ENCODE assay signal across 8 cellular contexts in the genomic region with DNA sequence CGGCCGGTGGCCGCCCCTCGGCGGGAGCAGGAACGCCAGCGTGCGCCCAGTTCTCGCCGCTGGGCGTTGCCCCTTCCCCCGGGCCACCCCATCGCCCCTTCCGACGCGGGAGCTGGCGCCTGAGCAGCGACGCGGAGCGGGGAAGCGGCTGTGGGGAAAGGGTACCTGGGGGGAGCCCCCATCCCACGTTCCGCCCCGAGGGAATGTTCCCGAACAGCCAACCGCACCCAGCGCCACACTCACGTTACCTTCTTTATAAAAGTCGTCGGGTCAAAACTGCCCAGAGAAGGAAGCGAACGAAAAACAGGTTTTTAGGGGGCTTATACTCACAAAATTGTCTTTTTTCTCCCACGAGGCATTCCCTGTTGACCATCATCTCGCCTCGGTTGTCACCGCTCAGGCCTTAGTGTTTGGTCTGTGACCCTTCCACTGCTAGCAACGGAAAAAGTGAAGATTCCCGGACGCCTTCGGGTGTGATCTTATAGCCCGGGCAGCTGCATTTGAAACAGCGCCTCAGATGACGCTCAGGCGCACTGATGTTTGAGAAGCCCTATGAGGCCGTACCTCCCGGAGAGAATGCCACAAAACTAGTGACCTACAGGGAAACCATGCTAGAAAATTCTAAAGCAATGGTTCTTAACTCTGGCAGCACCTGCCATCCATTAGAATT. TPM values are rescaled to one million over a fixed set of nuclear protein-coding genes. Genes with fewer than 3 reads are reported as not detected.
DNase-seq lines count a peak whose midpoint lies in the region; ATAC-seq and TF ChIP-seq lines count a peak whose summit lies in the region.

No MANE protein-coding gene starts in this region.

- H3K36me3 ChIP-seq in NT2/D1 (ENCODE audit: insufficient read depth, insufficient read length, low read length): peaks cover 3% of the 10 kb centered on the region

- peak overlapping the region; percentile 87 for H3K9ac ChIP-seq in NT2/D1 (ENCODE audit: insufficient read length, low read depth)

- H3K27ac Mint-ChIP-seq in brain (peak overlapping the region; percentile 85 to 96 (median 94)), immature natural killer cell (peak overlapping the region; percentile 73 to 92 (median 89))

- CTCF ChIA-PET in AG04450 (lab: Charles Lee): interaction anchor here (0.7 to 1.2 kb wide), 3 partner anchors 11 to 103 kb away, joined by 3 read pairs; no protein-coding TSS in a partner anchor

- ATAC-seq in GM19438 (IDR thresholded peaks at IDR 0.05; ENCODE audit: low read depth, unreplicated experiment) (peak; percentile 3), GM18502 (IDR thresholded peaks at IDR 0.05; ENCODE audit: poor library complexity, unreplicated experiment) (no peak)

- H3K4me3 ChIP-seq in AG04450 (ENCODE audit: low read depth, low read length) (peak overlapping the region; percentile 79), NT2/D1 (ENCODE audit: insufficient read length, low read depth) (peak overlapping the region; percentile 79), skin epidermis (peak overlapping the region; percentile 57 to 80 (median 70))

- peaks cover 0 to 9% (median 6%) of the 10 kb centered on the region in 5 experiments for H3K9me3 Mint-ChIP-seq in brain
- H3K9me3 Mint-ChIP-seq in immature natural killer cell: no peaks in the 10 kb centered on the region

- H3K36me3 Mint-ChIP-seq in brain: peaks cover 15% of the 10 kb centered on the region
- H3K36me3 Mint-ChIP-seq in immature natural killer cell: no peaks in the 10 kb centered on the region

- H3K4me1 Mint-ChIP-seq in brain (peaks cover 35% of the 10 kb centered on the region), immature natural killer cell (peaks cover 8 to 23% of the 10 kb centered on the region in 2 donors)

- peaks cover 2% of the 10 kb centered on the region for H3K4me1 ChIP-seq in NT2/D1 (ENCODE audit: insufficient read depth, insufficient read length)

- peaks cover 7% of the 10 kb centered on the region for H3K27me3 ChIP-seq in AG04450 (ENCODE audit: control insufficient read depth, insufficient read depth, low read length)
- H3K27me3 ChIP-seq in NT2/D1 (ENCODE audit: insufficient read depth, insufficient read length): peaks cover 11% of the 10 kb centered on the region

- DNase-seq in AG04450 (ENCODE audit: low read depth, low spot score) (no peak), NT2/D1 (ENCODE audit: low read depth, low spot score) (no peak), immature natural killer cell (peak; percentile 19 to 39 (median 22)), NCI-H128 (lab: John Stamatoyannopoulos, UW; ENCODE audit: unreplicated experiment) (no peak)

- peak overlapping the region; percentile 84 to 94 (median 89) for H3K4me3 Mint-ChIP-seq in brain
- H3K4me3 Mint-ChIP-seq in immature natural killer cell: peak overlapping the region; percentile 86 to 94 (median 90)

- H3K27ac ChIP-seq in AG04450 (ENCODE audit: low read depth, low read length): peak overlapping the region; percentile 31
- peak overlapping the region in 15 of 21 experiments; percentile 12 to 89 (median 81) for H3K27ac ChIP-seq in skin epidermis

- H3K27me3 Mint-ChIP-seq in brain (peaks cover 8% of the 10 kb centered on the region), immature natural killer cell (ENCODE audit: low read depth in 3 of 3) (peaks cover 4 to 12% (median 7%) of the 10 kb centered on the region in 3 donors)

- POLR2A ChIA-PET in AG04450 (lab: Yijun Ruan, JAX): interaction anchor here (0.7 to 0.9 kb wide), 2 partner anchors 102 to 1726 kb away, joined by 3 to 4 read pairs; no protein-coding TSS in a partner anchor

- H3K9me3 ChIP-seq in AG04450 (ENCODE audit: control insufficient read depth, insufficient read depth, low read length) (no peaks in the 10 kb centered on the region), NT2/D1 (ENCODE audit: insufficient read depth, low read length) (no peaks in the 10 kb centered on the region)

- no peak for TF ChIP-seq CTCF in AG04450 (IDR thresholded peaks at IDR 0.05; ENCODE audit: low read depth, low read length)
- no peak for TF ChIP-seq CTCF in brain (conservative IDR thresholded peaks at IDR 0.05)

RNA-seq across cellular contexts. Expression of a gene that starts 0.5 kb away (rescaled TPM):
- polyA plus RNA-seq in AG04450 (2011; rRNA removed): 64.3 and 75.0 TPM in 2 replicates
- polyA minus RNA-seq in AG04450 (2011; rRNA and poly(A)+ RNA removed): 60.0 and 65.6 TPM in 2 replicates
- polyA plus RNA-seq in brain (ENCODE audit: insufficient read depth, low read depth, low replicate concordance): 215 TPM
- polyA plus RNA-seq in immature natural killer cell: 10 to 100 TPM; 16.3 to 33.8 (median 17.6) TPM

Comparison
In these comparisons a context has a peak if more than half of its experiments do, and no peak if none do; other contexts are left out.
1. DNase-seq: peak in immature natural killer cell (3 of 3); none in AG04450 (single experiment), NT2/D1 (single experiment) and NCI-H128 (single experiment).
2. Peak in every context shown above with its lines, with median percentiles within 50 percentile points of each other: H3K4me3 ChIP-seq.